ENCODE assay signal across 9 cellular contexts in the genomic region with DNA sequence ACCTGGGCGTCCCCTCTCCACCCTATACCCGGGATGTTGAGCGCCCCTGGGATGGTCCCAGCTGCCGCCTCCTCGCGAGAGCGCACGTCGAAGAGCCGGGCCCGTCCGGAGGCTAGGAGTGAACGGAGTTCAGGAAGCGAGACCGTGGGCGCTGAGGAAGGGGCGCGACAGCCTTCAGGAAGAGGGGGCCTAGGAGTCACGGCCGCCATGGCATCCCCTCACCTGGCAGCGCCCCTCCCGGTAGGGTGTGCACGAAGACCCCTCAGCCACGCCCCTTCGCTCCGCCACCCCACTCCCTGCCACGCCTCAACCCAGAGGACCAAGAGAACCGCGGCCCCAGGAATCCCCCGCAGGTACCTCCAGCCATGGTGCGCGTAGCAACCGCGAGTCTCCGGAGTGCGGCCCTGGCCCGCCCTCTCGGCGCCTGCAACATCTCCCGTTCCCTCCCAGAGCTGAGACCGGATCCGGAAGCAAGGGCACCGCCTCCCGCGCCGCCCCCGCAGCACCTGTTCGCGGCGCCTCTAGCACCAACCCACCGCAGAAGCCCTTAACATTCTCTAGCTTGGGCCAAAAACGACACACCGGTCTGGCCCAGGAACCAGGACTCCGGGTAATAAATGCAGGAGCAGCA. TPM values are rescaled to one million over a fixed set of nuclear protein-coding genes. Genes with fewer than 3 reads are reported as not detected.
DNase-seq lines count a peak whose midpoint lies in the region; ATAC-seq and TF ChIP-seq lines count a peak whose summit lies in the region.
"Had no signal": no experiment of that assay in that cellular context is flagged by ENCODE, and none has a peak within 500 bp of the region (broad histone marks: within the 10 kb centered on the region; RNA-seq: fewer than 3 reads in every experiment).

A gene with protein sequence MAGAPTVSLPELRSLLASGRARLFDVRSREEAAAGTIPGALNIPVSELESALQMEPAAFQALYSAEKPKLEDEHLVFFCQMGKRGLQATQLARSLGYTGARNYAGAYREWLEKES (minus strand): TSS at position 442 of the 631 bp plus-strand sequence. CDS start 75 bp downstream, at position 367.

- peaks cover 10 to 52% of the 10 kb centered on the region in 2 experiments for H3K36me3 ChIP-seq in HEK293 (ENCODE audit: control insufficient read depth in 2 of 2, insufficient read depth in 1 of 2, low read length in 2 of 2)
- peaks cover 49% of the 10 kb centered on the region for H3K36me3 ChIP-seq in lower lobe of right lung

- H3K27me3 ChIP-seq in lower lobe of right lung (ENCODE audit: low read depth): no peaks in the 10 kb centered on the region
- H3K27me3 ChIP-seq: SJSA1 had no signal

- TF ChIP-seq POLR2A in GM10847 (IDR thresholded peaks at IDR 0.05; ENCODE audit: extremely low read depth, insufficient read length): peak; percentile 77

- CTCF ChIA-PET in HEK293 (lab: Yijun Ruan, JAX): interaction anchor here (0.6 to 2.2 kb wide), 5 partner anchors 11 to 97 kb away, joined by 3 to 10 read pairs (median 5); a partner anchor contains a TSS

- peak; percentile 61; the same call in 1 of the 2 replicates for TF ChIP-seq CTCF in HEK293 (tag by site-specific recombination; IDR thresholded peaks at IDR 0.05)
- TF ChIP-seq CTCF in lower lobe of right lung (IDR thresholded peaks at IDR 0.05): no peak

- H3K27ac ChIP-seq in HEK293 (ENCODE audit: extremely low read depth, low read depth, low read length) (peak within 1 kb of the TSS; percentile 70), caudate nucleus (ENCODE audit: low read depth, low read length) (no peak within 1 kb of the TSS), lower lobe of right lung (peak within 1 kb of the TSS; percentile 80)
- H3K27ac ChIP-seq: SJSA1 had no signal

- POLR2A ChIA-PET in HEK293 (lab: Yijun Ruan, JAX): interaction anchor here (0.6 to 3.4 kb wide), 6 partner anchors 17 to 187 kb away, joined by 3 to 26 read pairs (median 3); a partner anchor contains a TSS

- intact Hi-C loops in lower lobe of right lung (cut with DNase I): no loop called here

- H3K9me3 ChIP-seq in HEK293 (ENCODE audit: control insufficient read depth, insufficient read depth, low read depth, low read length) (no peaks in the 10 kb centered on the region), lower lobe of right lung (no peaks in the 10 kb centered on the region)
- H3K9me3 ChIP-seq: SJSA1 had no signal

- H3K4me3 ChIP-seq in HEK293 (ENCODE audit: low read depth, low read length) (peak within 1 kb of the TSS; percentile 89), lower lobe of right lung (peak within 1 kb of the TSS; percentile 67)
- H3K4me3 ChIP-seq: SJSA1 had no signal

- H3K4me1 ChIP-seq in HEK293 (ENCODE audit: control insufficient read depth, insufficient read depth, low read length) (peaks cover 10% of the 10 kb centered on the region), lower lobe of right lung (peaks cover 28% of the 10 kb centered on the region)
- H3K4me1 ChIP-seq: SJSA1 had no signal

- DNase-seq in NCI-H146 (lab: John Stamatoyannopoulos, UW) (peak; percentile 88), caudate nucleus (lab: John Stamatoyannopoulos, UW) (peak in 42 of 61 donors; percentile 4 to 74 (median 38)), lower lobe of right lung (peak; percentile 90), foreskin melanocyte (no peak)
- peak; percentile 85 for DNase-seq in activated CD4-positive, CD25-positive, alpha-beta regulatory T cell treated with anti-CD3 and anti-CD28 coated beads, Interleukin-2, amount 50 U/mL, for 72 hours
- DNase-seq in stimulated activated CD4-positive, alpha-beta T cell treated with anti-CD3 and anti-CD28 coated beads, TNF-alpha, amount 100 ng/mL, for 24 hours (ENCODE audit: low read depth in 3 of 3): peak; percentile 73 to 84 (median 74)

- ATAC-seq in lower lobe of right lung: peak; percentile 96 to 98

TF ChIP-seq in HEK293, 187 proteins besides CTCF, POLR2A, EP300 and RAD21 (continues in another document):
- TF ChIP-seq ZNF837 (tag by site-specific recombination; IDR thresholded peaks at IDR 0.05) (no peak), SP2 (tag by site-specific recombination; IDR thresholded peaks at IDR 0.05) (peak; percentile 89), ZNF112 (tag by site-specific recombination; IDR thresholded peaks at IDR 0.05) (no peak), ZNF121 (tag by site-specific recombination; IDR thresholded peaks at IDR 0.05) (no peak)
- TF ChIP-seq, protein P1, sequence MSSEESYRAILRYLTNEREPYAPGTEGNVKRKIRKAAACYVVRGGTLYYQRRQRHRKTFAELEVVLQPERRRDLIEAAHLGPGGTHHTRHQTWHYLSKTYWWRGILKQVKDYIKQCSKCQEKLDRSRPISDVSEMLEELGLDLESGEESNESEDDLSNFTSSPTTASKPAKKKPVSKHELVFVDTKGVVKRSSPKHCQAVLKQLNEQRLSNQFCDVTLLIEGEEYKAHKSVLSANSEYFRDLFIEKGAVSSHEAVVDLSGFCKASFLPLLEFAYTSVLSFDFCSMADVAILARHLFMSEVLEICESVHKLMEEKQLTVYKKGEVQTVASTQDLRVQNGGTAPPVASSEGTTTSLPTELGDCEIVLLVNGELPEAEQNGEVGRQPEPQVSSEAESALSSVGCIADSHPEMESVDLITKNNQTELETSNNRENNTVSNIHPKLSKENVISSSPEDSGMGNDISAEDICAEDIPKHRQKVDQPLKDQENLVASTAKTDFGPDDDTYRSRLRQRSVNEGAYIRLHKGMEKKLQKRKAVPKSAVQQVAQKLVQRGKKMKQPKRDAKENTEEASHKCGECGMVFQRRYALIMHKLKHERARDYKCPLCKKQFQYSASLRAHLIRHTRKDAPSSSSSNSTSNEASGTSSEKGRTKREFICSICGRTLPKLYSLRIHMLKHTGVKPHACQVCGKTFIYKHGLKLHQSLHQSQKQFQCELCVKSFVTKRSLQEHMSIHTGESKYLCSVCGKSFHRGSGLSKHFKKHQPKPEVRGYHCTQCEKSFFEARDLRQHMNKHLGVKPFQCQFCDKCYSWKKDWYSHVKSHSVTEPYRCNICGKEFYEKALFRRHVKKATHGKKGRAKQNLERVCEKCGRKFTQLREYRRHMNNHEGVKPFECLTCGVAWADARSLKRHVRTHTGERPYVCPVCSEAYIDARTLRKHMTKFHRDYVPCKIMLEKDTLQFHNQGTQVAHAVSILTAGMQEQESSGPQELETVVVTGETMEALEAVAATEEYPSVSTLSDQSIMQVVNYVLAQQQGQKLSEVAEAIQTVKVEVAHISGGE (tag by site-specific recombination; conservative IDR thresholded peaks at IDR 0.05; ENCODE audit: low read depth): peak; percentile 85
- TF ChIP-seq, protein P2, sequence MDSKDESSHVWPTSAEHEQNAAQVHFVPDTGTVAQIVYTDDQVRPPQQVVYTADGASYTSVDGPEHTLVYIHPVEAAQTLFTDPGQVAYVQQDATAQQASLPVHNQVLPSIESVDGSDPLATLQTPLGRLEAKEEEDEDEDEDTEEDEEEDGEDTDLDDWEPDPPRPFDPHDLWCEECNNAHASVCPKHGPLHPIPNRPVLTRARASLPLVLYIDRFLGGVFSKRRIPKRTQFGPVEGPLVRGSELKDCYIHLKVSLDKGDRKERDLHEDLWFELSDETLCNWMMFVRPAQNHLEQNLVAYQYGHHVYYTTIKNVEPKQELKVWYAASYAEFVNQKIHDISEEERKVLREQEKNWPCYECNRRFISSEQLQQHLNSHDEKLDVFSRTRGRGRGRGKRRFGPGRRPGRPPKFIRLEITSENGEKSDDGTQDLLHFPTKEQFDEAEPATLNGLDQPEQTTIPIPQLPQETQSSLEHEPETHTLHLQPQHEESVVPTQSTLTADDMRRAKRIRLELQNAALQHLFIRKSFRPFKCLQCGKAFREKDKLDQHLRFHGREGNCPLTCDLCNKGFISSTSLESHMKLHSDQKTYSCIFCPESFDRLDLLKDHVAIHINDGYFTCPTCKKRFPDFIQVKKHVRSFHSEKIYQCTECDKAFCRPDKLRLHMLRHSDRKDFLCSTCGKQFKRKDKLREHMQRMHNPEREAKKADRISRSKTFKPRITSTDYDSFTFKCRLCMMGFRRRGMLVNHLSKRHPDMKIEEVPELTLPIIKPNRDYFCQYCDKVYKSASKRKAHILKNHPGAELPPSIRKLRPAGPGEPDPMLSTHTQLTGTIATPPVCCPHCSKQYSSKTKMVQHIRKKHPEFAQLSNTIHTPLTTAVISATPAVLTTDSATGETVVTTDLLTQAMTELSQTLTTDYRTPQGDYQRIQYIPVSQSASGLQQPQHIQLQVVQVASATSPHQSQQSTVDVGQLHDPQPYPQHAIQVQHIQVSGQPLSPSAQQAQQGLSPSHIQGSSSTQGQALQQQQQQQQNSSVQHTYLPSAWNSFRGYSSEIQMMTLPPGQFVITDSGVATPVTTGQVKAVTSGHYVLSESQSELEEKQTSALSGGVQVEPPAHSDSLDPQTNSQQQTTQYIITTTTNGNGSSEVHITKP (tag by site-specific recombination; IDR thresholded peaks at IDR 0.05): peak; percentile 44; the same call in 1 of the 2 replicates

RNA-seq across cellular contexts. Expression of the gene that starts here (rescaled TPM):
- 63.2 TPM for total RNA-seq in lower lobe of right lung
